Comparison of ENCODE assay signal across 9 cellular contexts in the genomic region with DNA sequence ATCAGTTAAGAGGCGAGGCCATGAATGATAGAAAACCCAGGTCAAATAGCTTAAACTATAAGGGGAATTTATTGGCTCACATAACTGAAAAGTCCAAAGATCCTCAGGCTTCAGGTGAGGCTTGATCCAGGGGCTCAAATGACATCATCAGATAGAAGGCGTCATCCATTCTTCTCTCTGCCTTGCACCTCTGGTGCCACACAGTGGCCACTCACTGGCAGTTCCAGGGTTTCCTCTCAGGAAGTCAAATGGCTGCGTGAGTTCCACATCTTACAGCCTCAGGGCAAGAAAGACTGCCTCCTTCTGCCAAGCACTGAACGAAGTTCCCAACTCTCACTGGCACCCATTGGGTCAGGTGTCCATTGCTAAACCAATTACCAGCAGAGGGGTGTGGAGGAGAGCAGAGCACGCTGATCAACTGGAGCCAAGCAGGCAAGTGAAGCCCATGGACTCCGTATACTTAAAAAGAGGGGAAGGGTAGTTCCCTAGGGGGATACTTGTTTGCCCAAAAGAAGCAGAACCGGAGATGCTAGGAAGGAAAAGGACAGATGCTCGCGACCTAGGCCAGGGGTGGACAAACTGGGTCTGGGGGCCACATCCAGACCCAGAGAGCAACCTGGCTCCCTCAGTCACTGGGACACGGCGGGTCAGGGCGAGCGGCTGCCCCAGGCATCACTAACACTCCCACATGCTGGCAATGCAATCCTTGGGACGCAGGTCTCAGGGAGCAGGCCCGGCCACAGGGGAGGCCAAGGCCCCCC.
A peak's percentile ranks its signal among the peaks of the same experiment; 100 is the strongest.
DNase-seq lines count a peak whose midpoint lies in the region; ATAC-seq, FAIRE-seq and TF ChIP-seq lines count a peak whose summit lies in the region.
"Had no signal": no experiment of that assay in that cellular context is flagged by ENCODE, and none has a peak within 500 bp of the region (broad histone marks: within the 10 kb centered on the region; RNA-seq: fewer than 3 reads in every experiment).

No MANE protein-coding gene starts in this region.

- H3K27me3 Mint-ChIP-seq in activated naive CD4-positive, alpha-beta T cell treated with anti-CD3 and anti-CD28 coated beads, Interleukin-2, amount 10 ng/mL, durations not matched to agents 7 days and 5 days = peaks cover 3% of the 10 kb centered on the region

- H3K4me2 ChIP-seq in A549 = no peak overlapping the region

- CTCF ChIA-PET in A549 (lab: Yijun Ruan, JAX) = interaction anchor here (0.7 to 3.7 kb wide), 15 partner anchors 8 to 751 kb away, joined by 3 to 16 read pairs (median 4); a partner anchor contains a TSS
- CTCF ChIA-PET in activated naive CD4-positive, alpha-beta T cell treated with anti-CD3 and anti-CD28 coated beads, Interleukin-2, amount 10 ng/mL, durations not matched to agents 7 days and 5 days (lab: Charles Lee) = no interaction called here

- H3K4me1 ChIP-seq in A549 = peaks cover 8% of the 10 kb centered on the region; the same call in 1 of the 3 replicates

- DNase-seq in A549 (ENCODE audit: low read depth in 1 of 2, low spot score in 1 of 2) (peak; percentile 69 to 78), SK-N-MC (ENCODE audit: low read depth, low spot score) (no peak), hepatic stellate cell (ENCODE audit: low spot score) (peak; percentile 75), cortex of kidney (lab: John Stamatoyannopoulos, UW) (no peak)
- DNase-seq in activated naive CD4-positive, alpha-beta T cell treated with anti-CD3 and anti-CD28 coated beads, Interleukin-2, amount 10 ng/mL, durations not matched to agents 7 days and 5 days = no peak

- no peak for TF ChIP-seq EP300 in A549 (IDR thresholded peaks at IDR 0.05)

- FAIRE-seq in A549 (lab: Jason Lieb, UNC) = no peak

- H3K4me3 ChIP-seq in A549 (no peak overlapping the region), GM12875 (ENCODE audit: low read depth, low read length) (no peak overlapping the region), SK-N-MC (0 out of 2 replicates have a peak overlapping the region, but pooled peaks have one; percentile 9)

- no peaks in the 10 kb centered on the region for H3K36me3 Mint-ChIP-seq in activated naive CD4-positive, alpha-beta T cell treated with anti-CD3 and anti-CD28 coated beads, Interleukin-2, amount 10 ng/mL, durations not matched to agents 7 days and 5 days

- H3K27ac ChIP-seq in A549 = peak overlapping the region in 1 of 2 experiments; percentile 42; a peak in 2 of 6 replicates
- peak overlapping the region; percentile 54; the same call in 1 of the 2 replicates for H3K27ac ChIP-seq in SK-N-MC

- POLR2A ChIA-PET in A549 (lab: Yijun Ruan, JAX) = no interaction called here

- H3K27ac Mint-ChIP-seq in activated naive CD4-positive, alpha-beta T cell treated with anti-CD3 and anti-CD28 coated beads, Interleukin-2, amount 10 ng/mL, durations not matched to agents 7 days and 5 days = no peak overlapping the region

- peak; percentile 86 to 91 for TF ChIP-seq RAD21 in A549 (conservative IDR thresholded peaks at IDR 0.05 in 1 of 2, IDR thresholded peaks at IDR 0.05 in 1 of 2)

- no peak overlapping the region for H3K9ac ChIP-seq in SK-N-MC (ENCODE audit: insufficient read length)

- TF ChIP-seq CTCF in A549 (IDR thresholded peaks at IDR 0.05) (peak; percentile 81), GM12875 (IDR thresholded peaks at IDR 0.05; ENCODE audit: borderline replicate concordance, insufficient read depth, low read depth, low read length) (peak; percentile 44; the same call in 1 of the 2 replicates)

- peak; percentile 84 to 90 for ATAC-seq in A549
- ATAC-seq in HG03521 (IDR thresholded peaks at IDR 0.05; ENCODE audit: unreplicated experiment) = no peak
- no peak for ATAC-seq in GM19452 (IDR thresholded peaks at IDR 0.05; ENCODE audit: unreplicated experiment)

- H3K4me1 Mint-ChIP-seq in activated naive CD4-positive, alpha-beta T cell treated with anti-CD3 and anti-CD28 coated beads, Interleukin-2, amount 10 ng/mL, durations not matched to agents 7 days and 5 days = no peaks in the 10 kb centered on the region
- H3K4me1 Mint-ChIP-seq: central memory CD8-positive, alpha-beta T cell had no signal

- no peaks in the 10 kb centered on the region for H3K36me3 ChIP-seq in SK-N-MC (ENCODE audit: insufficient read depth, low read length)

- no peaks in the 10 kb centered on the region for H3K9me3 Mint-ChIP-seq in activated naive CD4-positive, alpha-beta T cell treated with anti-CD3 and anti-CD28 coated beads, Interleukin-2, amount 10 ng/mL, durations not matched to agents 7 days and 5 days
- H3K9me3 Mint-ChIP-seq: central memory CD8-positive, alpha-beta T cell had no signal

- no peak for TF ChIP-seq POLR2A in A549 (IDR thresholded peaks at IDR 0.05; ENCODE audit: low read length)

- H3K9me3 ChIP-seq in A549 = no peaks in the 10 kb centered on the region
- no peaks in the 10 kb centered on the region for H3K9me3 ChIP-seq in SK-N-MC (ENCODE audit: low read depth, low read length)

- 56% methylated on average over 12 of the region's 15 CpGs for WGBS in A549 (ENCODE audit: missing lambda C conversion rate)

- no peak overlapping the region for H3K4me3 Mint-ChIP-seq in activated naive CD4-positive, alpha-beta T cell treated with anti-CD3 and anti-CD28 coated beads, Interleukin-2, amount 10 ng/mL, durations not matched to agents 7 days and 5 days
- H3K4me3 Mint-ChIP-seq: central memory CD8-positive, alpha-beta T cell had no signal

TF ChIP-seq in A549, 52 proteins besides CTCF, POLR2A, EP300 and RAD21:
- TF ChIP-seq, protein P1, sequence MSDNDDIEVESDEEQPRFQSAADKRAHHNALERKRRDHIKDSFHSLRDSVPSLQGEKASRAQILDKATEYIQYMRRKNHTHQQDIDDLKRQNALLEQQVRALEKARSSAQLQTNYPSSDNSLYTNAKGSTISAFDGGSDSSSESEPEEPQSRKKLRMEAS (IDR thresholded peaks at IDR 0.05) = no peak
- TF ChIP-seq FOSL2 (IDR thresholded peaks at IDR 0.05) (no peak), FOSL2 (CRISPR knock-in tag; IDR thresholded peaks at IDR 0.05) (peak; percentile 62; the same call in 1 of the 2 replicates), ZSCAN20 (CRISPR knock-in tag; IDR thresholded peaks at IDR 0.05) (no peak), SMC3 (IDR thresholded peaks at IDR 0.05) (peak; percentile 82), CBX8 (IDR thresholded peaks at IDR 0.05) (no peak), MAZ (IDR thresholded peaks at IDR 0.05; ENCODE audit: borderline replicate concordance, low read depth, low read length) (no peak), CHD4 (IDR thresholded peaks at IDR 0.05; ENCODE audit: borderline replicate concordance) (no peak)
- TF ChIP-seq, protein P2, sequence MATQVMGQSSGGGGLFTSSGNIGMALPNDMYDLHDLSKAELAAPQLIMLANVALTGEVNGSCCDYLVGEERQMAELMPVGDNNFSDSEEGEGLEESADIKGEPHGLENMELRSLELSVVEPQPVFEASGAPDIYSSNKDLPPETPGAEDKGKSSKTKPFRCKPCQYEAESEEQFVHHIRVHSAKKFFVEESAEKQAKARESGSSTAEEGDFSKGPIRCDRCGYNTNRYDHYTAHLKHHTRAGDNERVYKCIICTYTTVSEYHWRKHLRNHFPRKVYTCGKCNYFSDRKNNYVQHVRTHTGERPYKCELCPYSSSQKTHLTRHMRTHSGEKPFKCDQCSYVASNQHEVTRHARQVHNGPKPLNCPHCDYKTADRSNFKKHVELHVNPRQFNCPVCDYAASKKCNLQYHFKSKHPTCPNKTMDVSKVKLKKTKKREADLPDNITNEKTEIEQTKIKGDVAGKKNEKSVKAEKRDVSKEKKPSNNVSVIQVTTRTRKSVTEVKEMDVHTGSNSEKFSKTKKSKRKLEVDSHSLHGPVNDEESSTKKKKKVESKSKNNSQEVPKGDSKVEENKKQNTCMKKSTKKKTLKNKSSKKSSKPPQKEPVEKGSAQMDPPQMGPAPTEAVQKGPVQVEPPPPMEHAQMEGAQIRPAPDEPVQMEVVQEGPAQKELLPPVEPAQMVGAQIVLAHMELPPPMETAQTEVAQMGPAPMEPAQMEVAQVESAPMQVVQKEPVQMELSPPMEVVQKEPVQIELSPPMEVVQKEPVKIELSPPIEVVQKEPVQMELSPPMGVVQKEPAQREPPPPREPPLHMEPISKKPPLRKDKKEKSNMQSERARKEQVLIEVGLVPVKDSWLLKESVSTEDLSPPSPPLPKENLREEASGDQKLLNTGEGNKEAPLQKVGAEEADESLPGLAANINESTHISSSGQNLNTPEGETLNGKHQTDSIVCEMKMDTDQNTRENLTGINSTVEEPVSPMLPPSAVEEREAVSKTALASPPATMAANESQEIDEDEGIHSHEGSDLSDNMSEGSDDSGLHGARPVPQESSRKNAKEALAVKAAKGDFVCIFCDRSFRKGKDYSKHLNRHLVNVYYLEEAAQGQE (IDR thresholded peaks at IDR 0.05) = no peak
TF ChIP-seq in A549: peak in this region for 2.

Comparison
In these comparisons a context has a peak if more than half of its experiments do, and no peak if none do; other contexts are left out.
1. ATAC-seq: peak in A549 (2 of 2); none in HG03521 (single experiment) and GM19452 (single experiment).
2. DNase-seq: peak in A549 (2 of 2) and hepatic stellate cell (single experiment); none in SK-N-MC (single experiment), activated naive CD4-positive, alpha-beta T cell treated with anti-CD3 and anti-CD28 coated beads, Interleukin-2, amount 10 ng/mL, durations not matched to agents 7 days and 5 days (single experiment) and cortex of kidney (single experiment).